Comparison of ENCODE assay signal across 8 cellular contexts in genomic region chr11:116773203-116774112, GRCh38. TPM values are rescaled to one million over a fixed set of nuclear protein-coding genes. Genes with fewer than 3 reads are reported as not detected.
DNase-seq lines count a peak whose midpoint lies in the region; ATAC-seq and TF ChIP-seq lines count a peak whose summit lies in the region.

No MANE protein-coding gene starts in this region.

- H3K4me1 ChIP-seq in HUES6 (ENCODE audit: control insufficient read depth, insufficient read depth, low read length) (peaks cover 13% of the 10 kb centered on the region; the same call in 1 of the 2 replicates), heart left ventricle (peaks cover 8 to 40% (median 21%) of the 10 kb centered on the region in 12 donors)

- 6 to 15% (median 8%) methylated on average over 11 to 25 of the region's 25 CpGs for WGBS in heart left ventricle, 4 donors

- no peak for TF ChIP-seq POLR2A in heart left ventricle (IDR thresholded peaks at IDR 0.05)

- peak overlapping the region; percentile 95 for H3K4me3 ChIP-seq in HUES6 (ENCODE audit: low read depth, low read length)
- peak overlapping the region; percentile 94 for H3K4me3 ChIP-seq in WERI-Rb-1 (ENCODE audit: low read depth, low read length)
- H3K4me3 ChIP-seq in heart left ventricle, result peak overlapping the region; percentile 64 to 99 (median 83)

- DNase-seq in DMS53 (lab: John Stamatoyannopoulos, UW) (peak; percentile 90), GM20000 (ENCODE audit: low spot score) (peak; percentile 43), WERI-Rb-1 (no peak), heart left ventricle (no peak), progenitor cell of endocrine pancreas (ENCODE audit: low spot score, unreplicated experiment) (no peak), retina (no peak), NCI-H2171 (lab: John Stamatoyannopoulos, UW) (no peak)

- H3K27ac Mint-ChIP-seq in progenitor cell of endocrine pancreas, result peak overlapping the region; percentile 96

- intact Hi-C loops in heart left ventricle (cut with DNase I), result no loop called here

- peak overlapping the region; percentile 73 for H3K9ac ChIP-seq in HUES6 (ENCODE audit: low read length)

- H3K36me3 ChIP-seq in HUES6 (ENCODE audit: control insufficient read depth, insufficient read depth, low read length) (peaks cover 33% of the 10 kb centered on the region), WERI-Rb-1 (peaks cover 29% of the 10 kb centered on the region), heart left ventricle (peaks cover 0 to 42% (median 29%) of the 10 kb centered on the region in 9 donors)

- no peaks in the 10 kb centered on the region for H3K27me3 Mint-ChIP-seq in progenitor cell of endocrine pancreas

- H3K36me3 Mint-ChIP-seq in progenitor cell of endocrine pancreas (ENCODE audit: insufficient read depth), result peaks cover 18% of the 10 kb centered on the region

- peaks cover 25% of the 10 kb centered on the region for H3K4me1 Mint-ChIP-seq in progenitor cell of endocrine pancreas (ENCODE audit: low read depth)

- H3K27ac ChIP-seq in HUES6 (ENCODE audit: low read depth, low read length) (no peak overlapping the region), WERI-Rb-1 (peak overlapping the region; percentile 98), heart left ventricle (peak overlapping the region in 11 of 12 donors; percentile 84 to 97 (median 91))

- H3K27me3 ChIP-seq in HUES6 (ENCODE audit: control insufficient read depth, insufficient read depth, low read length) (no peaks in the 10 kb centered on the region), WERI-Rb-1 (ENCODE audit: insufficient read depth, low read depth, severe bottlenecking) (no peaks in the 10 kb centered on the region), heart left ventricle (no peaks in the 10 kb centered on the region)

- no peaks in the 10 kb centered on the region for H3K9me3 ChIP-seq in HUES6 (ENCODE audit: control insufficient read depth, insufficient read depth, low read depth, low read length)
- no peaks in the 10 kb centered on the region for H3K9me3 ChIP-seq in WERI-Rb-1 (ENCODE audit: severe bottlenecking)
- H3K9me3 ChIP-seq in heart left ventricle, result no peaks in the 10 kb centered on the region

- peak overlapping the region; percentile 97 for H3K4me3 Mint-ChIP-seq in progenitor cell of endocrine pancreas (ENCODE audit: low read depth)

- no peaks in the 10 kb centered on the region for H3K9me3 Mint-ChIP-seq in progenitor cell of endocrine pancreas (ENCODE audit: low read depth)

- peak; percentile 24 to 74 (median 58) for ATAC-seq in heart left ventricle

- no peak for TF ChIP-seq CTCF in GM20000 (IDR thresholded peaks at IDR 0.05; ENCODE audit: extremely low read depth, missing control alignments)
- no peak for TF ChIP-seq CTCF in WERI-Rb-1 (IDR thresholded peaks at IDR 0.05; ENCODE audit: low read depth, low read length)
- no peak for TF ChIP-seq CTCF in heart left ventricle (IDR thresholded peaks at IDR 0.05)
- no peak for TF ChIP-seq CTCF in progenitor cell of endocrine pancreas (IDR thresholded peaks at IDR 0.05; ENCODE audit: unreplicated experiment)

RNA-seq across cellular contexts. Expression of gene BUD13, which starts 0.7 kb away (rescaled TPM):
- 10 to 100 TPM in 1 of 9 donors, 1 to 10 TPM in 8; 5.8 to 10.0 (median 7.1) TPM for total RNA-seq in heart left ventricle
- 1 to 10 TPM; 4.3 to 8.5 TPM for polyA plus RNA-seq in heart left ventricle
- total RNA-seq in progenitor cell of endocrine pancreas, result 23.8 and 26.8 TPM in 2 replicates

RNA-seq across cellular contexts. Expression of gene ZPR1, which starts 14.4 kb away (rescaled TPM):
- total RNA-seq in heart left ventricle, result 10 to 100 TPM in 8 of 9 donors, 1 to 10 TPM in 1; 9.7 to 48.7 (median 27.1) TPM
- polyA plus RNA-seq in heart left ventricle, result 10 to 100 TPM in 1 of 2 donors, 1 to 10 TPM in 1; 6.2 to 59.4 TPM
- total RNA-seq in progenitor cell of endocrine pancreas, result 48.6 TPM in 2 replicates

RNA-seq across cellular contexts. Expression of gene APOA5, which starts 18.2 kb away (rescaled TPM):
- total RNA-seq in heart left ventricle, result not detected
- polyA plus RNA-seq in heart left ventricle, result not detected
- not detected in 2 replicates for total RNA-seq in progenitor cell of endocrine pancreas

RNA-seq across cellular contexts. Expression of gene APOA4, which starts 49.6 kb away (rescaled TPM):
- total RNA-seq in heart left ventricle (not detected), progenitor cell of endocrine pancreas (not detected in 2 replicates)
- polyA plus RNA-seq in heart left ventricle, result under 1 TPM in 1 of 2 donors, not detected in 1; 0.86 TPM

RNA-seq across cellular contexts. Expression of gene APOC3, which starts 56.2 kb away (rescaled TPM):
- total RNA-seq in heart left ventricle (1 to 10 TPM in 1 of 9 donors, under 1 TPM in 1, not detected in 7; 0.39 to 9.9 TPM), progenitor cell of endocrine pancreas (14.9 and 16.3 TPM in 2 replicates)
- polyA plus RNA-seq in heart left ventricle, result not detected

Comparison
In these comparisons a context has a peak if more than half of its experiments do, and no peak if none do; other contexts are left out.
1. DNase-seq: peak in DMS53 (single experiment) and GM20000 (single experiment); none in WERI-Rb-1 (single experiment), heart left ventricle (0 of 5), progenitor cell of endocrine pancreas (single experiment), retina (single experiment) and NCI-H2171 (single experiment).
2. Peak in every context shown above with its lines, with median percentiles within 50 percentile points of each other: H3K4me3 ChIP-seq.